6 cellular contexts compared by ENCODE assay signal in genomic region chr6:163878656-163879055, GRCh38.
"Had no signal": no experiment of that assay in that cellular context is flagged by ENCODE, and none has a peak within 500 bp of the region (broad histone marks: within the 10 kb centered on the region; RNA-seq: fewer than 3 reads in every experiment).

No MANE protein-coding gene starts in this region.

- DNase-seq: GM23248, GOT3, H7, IMR-90 had no signal

- ATAC-seq: HCT116 had no signal

- H3K9ac ChIP-seq: GM23248 had no signal

- H3K4me3 ChIP-seq: GM23248, HAP-1 had no signal

- H3K27ac ChIP-seq: GM23248 had no signal

- H3K4me1 ChIP-seq: HAP-1 had no signal

- H3K36me3 ChIP-seq: HAP-1 had no signal

- H3K9me3 ChIP-seq: HAP-1 had no signal
